1 cellular context compared by ENCODE assay signal in the genomic region with DNA sequence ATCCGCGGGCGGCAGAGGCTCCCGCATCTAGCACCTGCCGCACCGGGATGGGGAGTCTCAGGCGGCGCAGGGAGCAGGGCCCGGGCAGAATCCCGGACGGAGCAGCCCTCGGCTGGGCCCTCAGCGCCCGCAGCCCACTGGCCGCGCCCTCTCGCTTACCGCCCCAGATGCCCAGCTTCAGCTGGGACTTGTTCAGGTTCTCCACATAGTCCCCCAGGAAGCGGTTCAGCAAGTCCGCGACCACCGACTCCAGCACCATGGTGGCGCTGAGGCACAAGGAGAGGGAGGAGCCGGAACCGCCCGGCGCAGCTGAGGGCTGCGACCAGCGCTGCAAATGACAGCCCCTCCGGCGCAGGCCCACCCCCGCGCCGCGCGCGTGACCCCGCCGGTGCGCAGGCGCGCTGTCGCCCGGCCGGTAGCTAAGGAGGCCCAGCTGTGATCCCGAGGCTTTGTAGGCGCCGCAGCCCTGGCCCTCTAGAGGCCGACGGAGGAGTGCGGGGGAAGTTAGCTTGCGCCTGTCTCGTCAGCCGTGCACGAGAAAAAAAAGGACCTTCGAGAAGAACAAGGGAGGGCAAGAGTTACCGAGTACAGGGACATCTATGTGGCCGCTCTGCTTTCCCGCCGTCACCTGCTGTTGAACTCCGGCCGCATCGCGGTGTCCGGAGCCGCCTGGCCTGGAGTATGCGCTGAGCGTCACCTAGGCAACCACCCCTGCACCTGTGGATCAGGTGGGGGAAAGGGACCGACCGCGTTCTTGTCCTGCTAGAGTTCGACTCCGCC.
A peak's percentile ranks its signal among the peaks of the same experiment; 100 is the strongest.
TF ChIP-seq lines count a peak whose summit lies in the region.

A gene with protein sequence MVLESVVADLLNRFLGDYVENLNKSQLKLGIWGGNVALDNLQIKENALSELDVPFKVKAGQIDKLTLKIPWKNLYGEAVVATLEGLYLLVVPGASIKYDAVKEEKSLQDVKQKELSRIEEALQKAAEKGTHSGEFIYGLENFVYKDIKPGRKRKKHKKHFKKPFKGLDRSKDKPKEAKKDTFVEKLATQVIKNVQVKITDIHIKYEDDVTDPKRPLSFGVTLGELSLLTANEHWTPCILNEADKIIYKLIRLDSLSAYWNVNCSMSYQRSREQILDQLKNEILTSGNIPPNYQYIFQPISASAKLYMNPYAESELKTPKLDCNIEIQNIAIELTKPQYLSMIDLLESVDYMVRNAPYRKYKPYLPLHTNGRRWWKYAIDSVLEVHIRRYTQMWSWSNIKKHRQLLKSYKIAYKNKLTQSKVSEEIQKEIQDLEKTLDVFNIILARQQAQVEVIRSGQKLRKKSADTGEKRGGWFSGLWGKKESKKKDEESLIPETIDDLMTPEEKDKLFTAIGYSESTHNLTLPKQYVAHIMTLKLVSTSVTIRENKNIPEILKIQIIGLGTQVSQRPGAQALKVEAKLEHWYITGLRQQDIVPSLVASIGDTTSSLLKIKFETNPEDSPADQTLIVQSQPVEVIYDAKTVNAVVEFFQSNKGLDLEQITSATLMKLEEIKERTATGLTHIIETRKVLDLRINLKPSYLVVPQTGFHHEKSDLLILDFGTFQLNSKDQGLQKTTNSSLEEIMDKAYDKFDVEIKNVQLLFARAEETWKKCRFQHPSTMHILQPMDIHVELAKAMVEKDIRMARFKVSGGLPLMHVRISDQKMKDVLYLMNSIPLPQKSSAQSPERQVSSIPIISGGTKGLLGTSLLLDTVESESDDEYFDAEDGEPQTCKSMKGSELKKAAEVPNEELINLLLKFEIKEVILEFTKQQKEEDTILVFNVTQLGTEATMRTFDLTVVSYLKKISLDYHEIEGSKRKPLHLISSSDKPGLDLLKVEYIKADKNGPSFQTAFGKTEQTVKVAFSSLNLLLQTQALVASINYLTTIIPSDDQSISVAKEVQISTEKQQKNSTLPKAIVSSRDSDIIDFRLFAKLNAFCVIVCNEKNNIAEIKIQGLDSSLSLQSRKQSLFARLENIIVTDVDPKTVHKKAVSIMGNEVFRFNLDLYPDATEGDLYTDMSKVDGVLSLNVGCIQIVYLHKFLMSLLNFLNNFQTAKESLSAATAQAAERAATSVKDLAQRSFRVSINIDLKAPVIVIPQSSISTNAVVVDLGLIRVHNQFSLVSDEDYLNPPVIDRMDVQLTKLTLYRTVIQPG (N-terminal part only) (minus strand): TSS at position 332 of the 780 bp plus-strand sequence. CDS start 73 bp downstream, at position 259.

TF ChIP-seq in GM12878, 131 proteins besides CTCF, POLR2A, EP300 and RAD21 (continued from another document and continues in another):
- no peak; the same call in 1 of the 2 replicates for TF ChIP-seq TARDBP (IDR thresholded peaks at IDR 0.05; ENCODE audit: borderline replicate concordance)
- no peak for TF ChIP-seq MTA3 (IDR thresholded peaks at IDR 0.05; ENCODE audit: borderline replicate concordance, low read length)
- TF ChIP-seq HDGF (IDR thresholded peaks at IDR 0.05): no peak
- TF ChIP-seq RELA (IDR thresholded peaks at IDR 0.05; ENCODE audit: borderline replicate concordance, partially characterized antibody): no peak
- no peak for TF ChIP-seq FOS (IDR thresholded peaks at IDR 0.05; ENCODE audit: borderline replicate concordance, extremely low read depth, insufficient read length)
- no peak for TF ChIP-seq TCF7 (IDR thresholded peaks at IDR 0.05; ENCODE audit: borderline replicate concordance)
- TF ChIP-seq, protein P1, sequence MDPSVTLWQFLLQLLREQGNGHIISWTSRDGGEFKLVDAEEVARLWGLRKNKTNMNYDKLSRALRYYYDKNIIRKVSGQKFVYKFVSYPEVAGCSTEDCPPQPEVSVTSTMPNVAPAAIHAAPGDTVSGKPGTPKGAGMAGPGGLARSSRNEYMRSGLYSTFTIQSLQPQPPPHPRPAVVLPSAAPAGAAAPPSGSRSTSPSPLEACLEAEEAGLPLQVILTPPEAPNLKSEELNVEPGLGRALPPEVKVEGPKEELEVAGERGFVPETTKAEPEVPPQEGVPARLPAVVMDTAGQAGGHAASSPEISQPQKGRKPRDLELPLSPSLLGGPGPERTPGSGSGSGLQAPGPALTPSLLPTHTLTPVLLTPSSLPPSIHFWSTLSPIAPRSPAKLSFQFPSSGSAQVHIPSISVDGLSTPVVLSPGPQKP (IDR thresholded peaks at IDR 0.05; ENCODE audit: low read depth, low read length): no peak
- 0 out of 2 replicates have a peak, but pooled peaks have one; percentile 3 for TF ChIP-seq MTA2 (IDR thresholded peaks at IDR 0.05; ENCODE audit: low read depth)
- no peak for TF ChIP-seq MYC (IDR thresholded peaks at IDR 0.05; ENCODE audit: insufficient read depth, insufficient read length, insufficient replicate concordance, low read length, severe bottlenecking)
- TF ChIP-seq ASH2L (IDR thresholded peaks at IDR 0.05; ENCODE audit: borderline replicate concordance, low read depth): no peak
- no peak for TF ChIP-seq STAT3 (IDR thresholded peaks at IDR 0.05; ENCODE audit: low read depth, low read length)
- peak; percentile 6; the same call in 1 of the 2 replicates for TF ChIP-seq CHD2 (IDR thresholded peaks at IDR 0.05; ENCODE audit: borderline replicate concordance, low read depth, low read length)
- peak; percentile 52; the same call in 1 of the 2 replicates for TF ChIP-seq RFX5 (IDR thresholded peaks at IDR 0.05; ENCODE audit: low read depth, low read length)
- TF ChIP-seq, protein P2, sequence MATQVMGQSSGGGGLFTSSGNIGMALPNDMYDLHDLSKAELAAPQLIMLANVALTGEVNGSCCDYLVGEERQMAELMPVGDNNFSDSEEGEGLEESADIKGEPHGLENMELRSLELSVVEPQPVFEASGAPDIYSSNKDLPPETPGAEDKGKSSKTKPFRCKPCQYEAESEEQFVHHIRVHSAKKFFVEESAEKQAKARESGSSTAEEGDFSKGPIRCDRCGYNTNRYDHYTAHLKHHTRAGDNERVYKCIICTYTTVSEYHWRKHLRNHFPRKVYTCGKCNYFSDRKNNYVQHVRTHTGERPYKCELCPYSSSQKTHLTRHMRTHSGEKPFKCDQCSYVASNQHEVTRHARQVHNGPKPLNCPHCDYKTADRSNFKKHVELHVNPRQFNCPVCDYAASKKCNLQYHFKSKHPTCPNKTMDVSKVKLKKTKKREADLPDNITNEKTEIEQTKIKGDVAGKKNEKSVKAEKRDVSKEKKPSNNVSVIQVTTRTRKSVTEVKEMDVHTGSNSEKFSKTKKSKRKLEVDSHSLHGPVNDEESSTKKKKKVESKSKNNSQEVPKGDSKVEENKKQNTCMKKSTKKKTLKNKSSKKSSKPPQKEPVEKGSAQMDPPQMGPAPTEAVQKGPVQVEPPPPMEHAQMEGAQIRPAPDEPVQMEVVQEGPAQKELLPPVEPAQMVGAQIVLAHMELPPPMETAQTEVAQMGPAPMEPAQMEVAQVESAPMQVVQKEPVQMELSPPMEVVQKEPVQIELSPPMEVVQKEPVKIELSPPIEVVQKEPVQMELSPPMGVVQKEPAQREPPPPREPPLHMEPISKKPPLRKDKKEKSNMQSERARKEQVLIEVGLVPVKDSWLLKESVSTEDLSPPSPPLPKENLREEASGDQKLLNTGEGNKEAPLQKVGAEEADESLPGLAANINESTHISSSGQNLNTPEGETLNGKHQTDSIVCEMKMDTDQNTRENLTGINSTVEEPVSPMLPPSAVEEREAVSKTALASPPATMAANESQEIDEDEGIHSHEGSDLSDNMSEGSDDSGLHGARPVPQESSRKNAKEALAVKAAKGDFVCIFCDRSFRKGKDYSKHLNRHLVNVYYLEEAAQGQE (IDR thresholded peaks at IDR 0.05; ENCODE audit: low read depth, low read length): no peak
- TF ChIP-seq SP1 (IDR thresholded peaks at IDR 0.05; ENCODE audit: low read depth, low read length): peak; percentile 13
- no peak for TF ChIP-seq NFIC (IDR thresholded peaks at IDR 0.05; ENCODE audit: low read depth, low read length)
- TF ChIP-seq FOXM1 (IDR thresholded peaks at IDR 0.05; ENCODE audit: low read depth, low read length): no peak
- TF ChIP-seq, protein P3, sequence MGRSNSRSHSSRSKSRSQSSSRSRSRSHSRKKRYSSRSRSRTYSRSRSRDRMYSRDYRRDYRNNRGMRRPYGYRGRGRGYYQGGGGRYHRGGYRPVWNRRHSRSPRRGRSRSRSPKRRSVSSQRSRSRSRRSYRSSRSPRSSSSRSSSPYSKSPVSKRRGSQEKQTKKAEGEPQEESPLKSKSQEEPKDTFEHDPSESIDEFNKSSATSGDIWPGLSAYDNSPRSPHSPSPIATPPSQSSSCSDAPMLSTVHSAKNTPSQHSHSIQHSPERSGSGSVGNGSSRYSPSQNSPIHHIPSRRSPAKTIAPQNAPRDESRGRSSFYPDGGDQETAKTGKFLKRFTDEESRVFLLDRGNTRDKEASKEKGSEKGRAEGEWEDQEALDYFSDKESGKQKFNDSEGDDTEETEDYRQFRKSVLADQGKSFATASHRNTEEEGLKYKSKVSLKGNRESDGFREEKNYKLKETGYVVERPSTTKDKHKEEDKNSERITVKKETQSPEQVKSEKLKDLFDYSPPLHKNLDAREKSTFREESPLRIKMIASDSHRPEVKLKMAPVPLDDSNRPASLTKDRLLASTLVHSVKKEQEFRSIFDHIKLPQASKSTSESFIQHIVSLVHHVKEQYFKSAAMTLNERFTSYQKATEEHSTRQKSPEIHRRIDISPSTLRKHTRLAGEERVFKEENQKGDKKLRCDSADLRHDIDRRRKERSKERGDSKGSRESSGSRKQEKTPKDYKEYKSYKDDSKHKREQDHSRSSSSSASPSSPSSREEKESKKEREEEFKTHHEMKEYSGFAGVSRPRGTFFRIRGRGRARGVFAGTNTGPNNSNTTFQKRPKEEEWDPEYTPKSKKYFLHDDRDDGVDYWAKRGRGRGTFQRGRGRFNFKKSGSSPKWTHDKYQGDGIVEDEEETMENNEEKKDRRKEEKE (IDR thresholded peaks at IDR 0.05): no peak
- TF ChIP-seq, protein P4, sequence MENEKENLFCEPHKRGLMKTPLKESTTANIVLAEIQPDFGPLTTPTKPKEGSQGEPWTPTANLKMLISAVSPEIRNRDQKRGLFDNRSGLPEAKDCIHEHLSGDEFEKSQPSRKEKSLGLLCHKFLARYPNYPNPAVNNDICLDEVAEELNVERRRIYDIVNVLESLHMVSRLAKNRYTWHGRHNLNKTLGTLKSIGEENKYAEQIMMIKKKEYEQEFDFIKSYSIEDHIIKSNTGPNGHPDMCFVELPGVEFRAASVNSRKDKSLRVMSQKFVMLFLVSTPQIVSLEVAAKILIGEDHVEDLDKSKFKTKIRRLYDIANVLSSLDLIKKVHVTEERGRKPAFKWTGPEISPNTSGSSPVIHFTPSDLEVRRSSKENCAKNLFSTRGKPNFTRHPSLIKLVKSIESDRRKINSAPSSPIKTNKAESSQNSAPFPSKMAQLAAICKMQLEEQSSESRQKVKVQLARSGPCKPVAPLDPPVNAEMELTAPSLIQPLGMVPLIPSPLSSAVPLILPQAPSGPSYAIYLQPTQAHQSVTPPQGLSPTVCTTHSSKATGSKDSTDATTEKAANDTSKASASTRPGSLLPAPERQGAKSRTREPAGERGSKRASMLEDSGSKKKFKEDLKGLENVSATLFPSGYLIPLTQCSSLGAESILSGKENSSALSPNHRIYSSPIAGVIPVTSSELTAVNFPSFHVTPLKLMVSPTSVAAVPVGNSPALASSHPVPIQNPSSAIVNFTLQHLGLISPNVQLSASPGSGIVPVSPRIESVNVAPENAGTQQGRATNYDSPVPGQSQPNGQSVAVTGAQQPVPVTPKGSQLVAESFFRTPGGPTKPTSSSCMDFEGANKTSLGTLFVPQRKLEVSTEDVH (IDR thresholded peaks at IDR 0.05; ENCODE audit: low read depth, partially characterized antibody): peak; percentile 33
- 0 out of 2 replicates have a peak, but pooled peaks have one; percentile 8 for TF ChIP-seq SPI1 (IDR thresholded peaks at IDR 0.05; ENCODE audit: borderline replicate concordance, insufficient read depth, low read depth, low read length)
- TF ChIP-seq MEF2B (IDR thresholded peaks at IDR 0.05; ENCODE audit: partially characterized antibody, poor library complexity, severe bottlenecking): no peak
- peak; percentile 65; the same call in 1 of the 2 replicates for TF ChIP-seq ZNF24 (IDR thresholded peaks at IDR 0.05)
- no peak for TF ChIP-seq SUZ12 (IDR thresholded peaks at IDR 0.05; ENCODE audit: unreplicated experiment)
- TF ChIP-seq, protein P5, sequence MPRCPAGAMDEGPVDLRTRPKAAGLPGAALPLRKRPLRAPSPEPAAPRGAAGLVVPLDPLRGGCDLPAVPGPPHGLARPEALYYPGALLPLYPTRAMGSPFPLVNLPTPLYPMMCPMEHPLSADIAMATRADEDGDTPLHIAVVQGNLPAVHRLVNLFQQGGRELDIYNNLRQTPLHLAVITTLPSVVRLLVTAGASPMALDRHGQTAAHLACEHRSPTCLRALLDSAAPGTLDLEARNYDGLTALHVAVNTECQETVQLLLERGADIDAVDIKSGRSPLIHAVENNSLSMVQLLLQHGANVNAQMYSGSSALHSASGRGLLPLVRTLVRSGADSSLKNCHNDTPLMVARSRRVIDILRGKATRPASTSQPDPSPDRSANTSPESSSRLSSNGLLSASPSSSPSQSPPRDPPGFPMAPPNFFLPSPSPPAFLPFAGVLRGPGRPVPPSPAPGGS (IDR thresholded peaks at IDR 0.05; ENCODE audit: borderline replicate concordance, insufficient read depth, low read depth, low read length, poor library complexity, severe bottlenecking): no peak
- peak; percentile 32 to 59 for TF ChIP-seq IKZF2 (IDR thresholded peaks at IDR 0.05)
- TF ChIP-seq ZNF207 (IDR thresholded peaks at IDR 0.05; ENCODE audit: borderline replicate concordance): peak; percentile 80; the same call in 1 of the 2 replicates
- peak; percentile 9; the same call in 1 of the 2 replicates for TF ChIP-seq EED (IDR thresholded peaks at IDR 0.05; ENCODE audit: low read depth)
- TF ChIP-seq MEF2A (IDR thresholded peaks at IDR 0.05; ENCODE audit: insufficient read depth, low read depth, low read length): no peak
- no peak for TF ChIP-seq JUND (IDR thresholded peaks at IDR 0.05; ENCODE audit: low read depth, low read length)
- TF ChIP-seq, protein P6, sequence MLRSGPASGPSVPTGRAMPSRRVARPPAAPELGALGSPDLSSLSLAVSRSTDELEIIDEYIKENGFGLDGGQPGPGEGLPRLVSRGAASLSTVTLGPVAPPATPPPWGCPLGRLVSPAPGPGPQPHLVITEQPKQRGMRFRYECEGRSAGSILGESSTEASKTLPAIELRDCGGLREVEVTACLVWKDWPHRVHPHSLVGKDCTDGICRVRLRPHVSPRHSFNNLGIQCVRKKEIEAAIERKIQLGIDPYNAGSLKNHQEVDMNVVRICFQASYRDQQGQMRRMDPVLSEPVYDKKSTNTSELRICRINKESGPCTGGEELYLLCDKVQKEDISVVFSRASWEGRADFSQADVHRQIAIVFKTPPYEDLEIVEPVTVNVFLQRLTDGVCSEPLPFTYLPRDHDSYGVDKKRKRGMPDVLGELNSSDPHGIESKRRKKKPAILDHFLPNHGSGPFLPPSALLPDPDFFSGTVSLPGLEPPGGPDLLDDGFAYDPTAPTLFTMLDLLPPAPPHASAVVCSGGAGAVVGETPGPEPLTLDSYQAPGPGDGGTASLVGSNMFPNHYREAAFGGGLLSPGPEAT (IDR thresholded peaks at IDR 0.05; ENCODE audit: low read depth): peak; percentile 34; the same call in 1 of the 2 replicates
- TF ChIP-seq TAF1 (IDR thresholded peaks at IDR 0.05; ENCODE audit: borderline replicate concordance, low read depth, low read length): peak; percentile 32; the same call in 1 of the 2 replicates
- no peak for TF ChIP-seq SUPT20H (IDR thresholded peaks at IDR 0.05; ENCODE audit: borderline replicate concordance, control insufficient read depth, low read depth, low read length)
- no peak for TF ChIP-seq MYB (IDR thresholded peaks at IDR 0.05; ENCODE audit: borderline replicate concordance, low read depth, low read length)
- TF ChIP-seq CHD4 (IDR thresholded peaks at IDR 0.05): no peak
- TF ChIP-seq NBN (IDR thresholded peaks at IDR 0.05): peak; percentile 79
- TF ChIP-seq MXI1 (IDR thresholded peaks at IDR 0.05; ENCODE audit: low read depth, low read length): peak; percentile 83
- no peak for TF ChIP-seq YY1 (IDR thresholded peaks at IDR 0.05; ENCODE audit: low read depth, low read length)
- TF ChIP-seq BCL11A (IDR thresholded peaks at IDR 0.05; ENCODE audit: low read depth, low read length): peak; percentile 10; the same call in 1 of the 2 replicates
- no peak; the same call in 1 of the 2 replicates for TF ChIP-seq SREBF1 (IDR thresholded peaks at IDR 0.05; ENCODE audit: low read length)
- no peak for TF ChIP-seq KAT2A (conservative IDR thresholded peaks at IDR 0.05; ENCODE audit: control insufficient read depth, low read depth, low read length)
